ENCODE assay signal across 1 cellular context in the genomic region with DNA sequence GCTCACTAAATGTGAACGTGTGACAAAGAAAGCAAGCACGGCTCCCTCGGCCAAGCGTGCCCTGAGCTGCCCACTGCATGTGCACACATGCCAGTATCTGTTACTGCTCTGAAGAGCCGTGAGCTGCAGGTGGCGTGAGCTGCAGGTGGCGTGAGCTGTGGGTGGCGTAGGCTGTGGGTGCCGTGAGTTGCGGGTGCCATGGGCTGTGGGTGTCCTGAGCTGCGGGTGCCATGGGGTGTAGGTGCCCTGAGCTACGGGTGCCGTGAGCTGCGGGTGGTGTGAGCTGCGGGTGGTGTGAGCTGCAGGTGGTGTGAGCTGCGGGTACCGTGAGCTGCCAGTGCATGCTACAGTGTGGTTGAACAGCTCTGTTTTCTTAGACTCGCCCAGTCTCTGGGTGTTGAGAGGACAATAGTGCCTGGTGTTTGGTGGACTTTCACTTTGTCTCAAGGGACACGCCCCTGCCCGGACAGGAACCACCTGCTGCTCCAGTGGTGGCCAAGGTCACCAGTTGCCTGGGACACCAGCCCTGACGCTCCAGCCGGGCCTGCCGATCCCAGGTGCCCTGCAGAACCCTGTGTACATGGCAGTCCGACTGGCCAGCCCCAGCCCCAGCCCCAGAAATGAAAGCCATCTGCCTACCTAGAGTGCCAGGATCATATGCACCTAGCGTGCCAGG.
TF ChIP-seq lines count a peak whose summit lies in the region.

No MANE protein-coding gene starts in this region.

TF ChIP-seq in HepG2, 621 proteins besides CTCF, POLR2A, EP300 and RAD21 (continued from another document and continues in another):
- TF ChIP-seq, protein P1, sequence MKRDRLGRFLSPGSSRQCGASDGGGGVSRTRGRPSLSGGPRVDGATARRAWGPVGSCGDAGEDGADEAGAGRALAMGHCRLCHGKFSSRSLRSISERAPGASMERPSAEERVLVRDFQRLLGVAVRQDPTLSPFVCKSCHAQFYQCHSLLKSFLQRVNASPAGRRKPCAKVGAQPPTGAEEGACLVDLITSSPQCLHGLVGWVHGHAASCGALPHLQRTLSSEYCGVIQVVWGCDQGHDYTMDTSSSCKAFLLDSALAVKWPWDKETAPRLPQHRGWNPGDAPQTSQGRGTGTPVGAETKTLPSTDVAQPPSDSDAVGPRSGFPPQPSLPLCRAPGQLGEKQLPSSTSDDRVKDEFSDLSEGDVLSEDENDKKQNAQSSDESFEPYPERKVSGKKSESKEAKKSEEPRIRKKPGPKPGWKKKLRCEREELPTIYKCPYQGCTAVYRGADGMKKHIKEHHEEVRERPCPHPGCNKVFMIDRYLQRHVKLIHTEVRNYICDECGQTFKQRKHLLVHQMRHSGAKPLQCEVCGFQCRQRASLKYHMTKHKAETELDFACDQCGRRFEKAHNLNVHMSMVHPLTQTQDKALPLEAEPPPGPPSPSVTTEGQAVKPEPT (CRISPR knock-in tag; IDR thresholded peaks at IDR 0.05; ENCODE audit: low read depth) = no peak
- TF ChIP-seq, protein P2, sequence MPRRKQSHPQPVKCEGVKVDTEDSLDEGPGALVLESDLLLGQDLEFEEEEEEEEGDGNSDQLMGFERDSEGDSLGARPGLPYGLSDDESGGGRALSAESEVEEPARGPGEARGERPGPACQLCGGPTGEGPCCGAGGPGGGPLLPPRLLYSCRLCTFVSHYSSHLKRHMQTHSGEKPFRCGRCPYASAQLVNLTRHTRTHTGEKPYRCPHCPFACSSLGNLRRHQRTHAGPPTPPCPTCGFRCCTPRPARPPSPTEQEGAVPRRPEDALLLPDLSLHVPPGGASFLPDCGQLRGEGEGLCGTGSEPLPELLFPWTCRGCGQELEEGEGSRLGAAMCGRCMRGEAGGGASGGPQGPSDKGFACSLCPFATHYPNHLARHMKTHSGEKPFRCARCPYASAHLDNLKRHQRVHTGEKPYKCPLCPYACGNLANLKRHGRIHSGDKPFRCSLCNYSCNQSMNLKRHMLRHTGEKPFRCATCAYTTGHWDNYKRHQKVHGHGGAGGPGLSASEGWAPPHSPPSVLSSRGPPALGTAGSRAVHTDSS (CRISPR knock-in tag; conservative IDR thresholded peaks at IDR 0.05) = no peak
- TF ChIP-seq GFI1 (CRISPR knock-in tag; IDR thresholded peaks at IDR 0.05; ENCODE audit: borderline replicate concordance) = no peak
- TF ChIP-seq FOXK2 (IDR thresholded peaks at IDR 0.05) = no peak
- TF ChIP-seq HOXA5 (CRISPR knock-in tag; IDR thresholded peaks at IDR 0.05) = no peak
- TF ChIP-seq ZNF773 (CRISPR knock-in tag; IDR thresholded peaks at IDR 0.05; ENCODE audit: borderline replicate concordance) = no peak
- TF ChIP-seq ATF1 (CRISPR knock-in tag; IDR thresholded peaks at IDR 0.05) = no peak
- no peak for TF ChIP-seq ZNF441 (CRISPR knock-in tag; IDR thresholded peaks at IDR 0.05; ENCODE audit: borderline replicate concordance)
- TF ChIP-seq FOSL1 (CRISPR knock-in tag; IDR thresholded peaks at IDR 0.05; ENCODE audit: borderline replicate concordance) = no peak
- 0 out of 2 replicates have a peak, but pooled peaks have one; percentile 7 for TF ChIP-seq ZNF251 (CRISPR knock-in tag; IDR thresholded peaks at IDR 0.05)
- no peak for TF ChIP-seq ZNF121 (CRISPR knock-in tag; IDR thresholded peaks at IDR 0.05)
- TF ChIP-seq ZC3H13 (CRISPR knock-in tag; IDR thresholded peaks at IDR 0.05) = no peak
- no peak for TF ChIP-seq MBNL3 (CRISPR knock-in tag; conservative IDR thresholded peaks at IDR 0.05)
- TF ChIP-seq ZNF33A (CRISPR knock-in tag; IDR thresholded peaks at IDR 0.05; ENCODE audit: borderline replicate concordance) = no peak
- peak; percentile 46; the same call in 1 of the 2 replicates for TF ChIP-seq HNF4A (CRISPR knock-in tag; IDR thresholded peaks at IDR 0.05)
- TF ChIP-seq, protein P3, sequence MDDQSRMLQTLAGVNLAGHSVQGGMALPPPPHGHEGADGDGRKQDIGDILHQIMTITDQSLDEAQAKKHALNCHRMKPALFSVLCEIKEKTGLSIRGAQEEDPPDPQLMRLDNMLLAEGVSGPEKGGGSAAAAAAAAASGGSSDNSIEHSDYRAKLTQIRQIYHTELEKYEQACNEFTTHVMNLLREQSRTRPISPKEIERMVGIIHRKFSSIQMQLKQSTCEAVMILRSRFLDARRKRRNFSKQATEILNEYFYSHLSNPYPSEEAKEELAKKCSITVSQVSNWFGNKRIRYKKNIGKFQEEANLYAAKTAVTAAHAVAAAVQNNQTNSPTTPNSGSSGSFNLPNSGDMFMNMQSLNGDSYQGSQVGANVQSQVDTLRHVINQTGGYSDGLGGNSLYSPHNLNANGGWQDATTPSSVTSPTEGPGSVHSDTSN (CRISPR knock-in tag; IDR thresholded peaks at IDR 0.05; ENCODE audit: borderline replicate concordance) = no peak
- TF ChIP-seq KLF6 (CRISPR knock-in tag; IDR thresholded peaks at IDR 0.05) = no peak
- TF ChIP-seq, protein P4, sequence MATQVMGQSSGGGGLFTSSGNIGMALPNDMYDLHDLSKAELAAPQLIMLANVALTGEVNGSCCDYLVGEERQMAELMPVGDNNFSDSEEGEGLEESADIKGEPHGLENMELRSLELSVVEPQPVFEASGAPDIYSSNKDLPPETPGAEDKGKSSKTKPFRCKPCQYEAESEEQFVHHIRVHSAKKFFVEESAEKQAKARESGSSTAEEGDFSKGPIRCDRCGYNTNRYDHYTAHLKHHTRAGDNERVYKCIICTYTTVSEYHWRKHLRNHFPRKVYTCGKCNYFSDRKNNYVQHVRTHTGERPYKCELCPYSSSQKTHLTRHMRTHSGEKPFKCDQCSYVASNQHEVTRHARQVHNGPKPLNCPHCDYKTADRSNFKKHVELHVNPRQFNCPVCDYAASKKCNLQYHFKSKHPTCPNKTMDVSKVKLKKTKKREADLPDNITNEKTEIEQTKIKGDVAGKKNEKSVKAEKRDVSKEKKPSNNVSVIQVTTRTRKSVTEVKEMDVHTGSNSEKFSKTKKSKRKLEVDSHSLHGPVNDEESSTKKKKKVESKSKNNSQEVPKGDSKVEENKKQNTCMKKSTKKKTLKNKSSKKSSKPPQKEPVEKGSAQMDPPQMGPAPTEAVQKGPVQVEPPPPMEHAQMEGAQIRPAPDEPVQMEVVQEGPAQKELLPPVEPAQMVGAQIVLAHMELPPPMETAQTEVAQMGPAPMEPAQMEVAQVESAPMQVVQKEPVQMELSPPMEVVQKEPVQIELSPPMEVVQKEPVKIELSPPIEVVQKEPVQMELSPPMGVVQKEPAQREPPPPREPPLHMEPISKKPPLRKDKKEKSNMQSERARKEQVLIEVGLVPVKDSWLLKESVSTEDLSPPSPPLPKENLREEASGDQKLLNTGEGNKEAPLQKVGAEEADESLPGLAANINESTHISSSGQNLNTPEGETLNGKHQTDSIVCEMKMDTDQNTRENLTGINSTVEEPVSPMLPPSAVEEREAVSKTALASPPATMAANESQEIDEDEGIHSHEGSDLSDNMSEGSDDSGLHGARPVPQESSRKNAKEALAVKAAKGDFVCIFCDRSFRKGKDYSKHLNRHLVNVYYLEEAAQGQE (IDR thresholded peaks at IDR 0.05; ENCODE audit: borderline replicate concordance in 1 of 2, low read depth in 1 of 2, low read length in 2 of 2) = no peak
- TF ChIP-seq, protein P5, sequence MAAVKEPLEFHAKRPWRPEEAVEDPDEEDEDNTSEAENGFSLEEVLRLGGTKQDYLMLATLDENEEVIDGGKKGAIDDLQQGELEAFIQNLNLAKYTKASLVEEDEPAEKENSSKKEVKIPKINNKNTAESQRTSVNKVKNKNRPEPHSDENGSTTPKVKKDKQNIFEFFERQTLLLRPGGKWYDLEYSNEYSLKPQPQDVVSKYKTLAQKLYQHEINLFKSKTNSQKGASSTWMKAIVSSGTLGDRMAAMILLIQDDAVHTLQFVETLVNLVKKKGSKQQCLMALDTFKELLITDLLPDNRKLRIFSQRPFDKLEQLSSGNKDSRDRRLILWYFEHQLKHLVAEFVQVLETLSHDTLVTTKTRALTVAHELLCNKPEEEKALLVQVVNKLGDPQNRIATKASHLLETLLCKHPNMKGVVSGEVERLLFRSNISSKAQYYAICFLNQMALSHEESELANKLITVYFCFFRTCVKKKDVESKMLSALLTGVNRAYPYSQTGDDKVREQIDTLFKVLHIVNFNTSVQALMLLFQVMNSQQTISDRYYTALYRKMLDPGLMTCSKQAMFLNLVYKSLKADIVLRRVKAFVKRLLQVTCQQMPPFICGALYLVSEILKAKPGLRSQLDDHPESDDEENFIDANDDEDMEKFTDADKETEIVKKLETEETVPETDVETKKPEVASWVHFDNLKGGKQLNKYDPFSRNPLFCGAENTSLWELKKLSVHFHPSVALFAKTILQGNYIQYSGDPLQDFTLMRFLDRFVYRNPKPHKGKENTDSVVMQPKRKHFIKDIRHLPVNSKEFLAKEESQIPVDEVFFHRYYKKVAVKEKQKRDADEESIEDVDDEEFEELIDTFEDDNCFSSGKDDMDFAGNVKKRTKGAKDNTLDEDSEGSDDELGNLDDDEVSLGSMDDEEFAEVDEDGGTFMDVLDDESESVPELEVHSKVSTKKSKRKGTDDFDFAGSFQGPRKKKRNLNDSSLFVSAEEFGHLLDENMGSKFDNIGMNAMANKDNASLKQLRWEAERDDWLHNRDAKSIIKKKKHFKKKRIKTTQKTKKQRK (IDR thresholded peaks at IDR 0.05; ENCODE audit: low read length) = no peak
- TF ChIP-seq, protein P6, sequence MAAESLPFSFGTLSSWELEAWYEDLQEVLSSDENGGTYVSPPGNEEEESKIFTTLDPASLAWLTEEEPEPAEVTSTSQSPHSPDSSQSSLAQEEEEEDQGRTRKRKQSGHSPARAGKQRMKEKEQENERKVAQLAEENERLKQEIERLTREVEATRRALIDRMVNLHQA (CRISPR knock-in tag; IDR thresholded peaks at IDR 0.05) = no peak
- TF ChIP-seq, protein P7, sequence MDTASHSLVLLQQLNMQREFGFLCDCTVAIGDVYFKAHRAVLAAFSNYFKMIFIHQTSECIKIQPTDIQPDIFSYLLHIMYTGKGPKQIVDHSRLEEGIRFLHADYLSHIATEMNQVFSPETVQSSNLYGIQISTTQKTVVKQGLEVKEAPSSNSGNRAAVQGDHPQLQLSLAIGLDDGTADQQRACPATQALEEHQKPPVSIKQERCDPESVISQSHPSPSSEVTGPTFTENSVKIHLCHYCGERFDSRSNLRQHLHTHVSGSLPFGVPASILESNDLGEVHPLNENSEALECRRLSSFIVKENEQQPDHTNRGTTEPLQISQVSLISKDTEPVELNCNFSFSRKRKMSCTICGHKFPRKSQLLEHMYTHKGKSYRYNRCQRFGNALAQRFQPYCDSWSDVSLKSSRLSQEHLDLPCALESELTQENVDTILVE (CRISPR knock-in tag; IDR thresholded peaks at IDR 0.05) = no peak
- TF ChIP-seq, protein P8, sequence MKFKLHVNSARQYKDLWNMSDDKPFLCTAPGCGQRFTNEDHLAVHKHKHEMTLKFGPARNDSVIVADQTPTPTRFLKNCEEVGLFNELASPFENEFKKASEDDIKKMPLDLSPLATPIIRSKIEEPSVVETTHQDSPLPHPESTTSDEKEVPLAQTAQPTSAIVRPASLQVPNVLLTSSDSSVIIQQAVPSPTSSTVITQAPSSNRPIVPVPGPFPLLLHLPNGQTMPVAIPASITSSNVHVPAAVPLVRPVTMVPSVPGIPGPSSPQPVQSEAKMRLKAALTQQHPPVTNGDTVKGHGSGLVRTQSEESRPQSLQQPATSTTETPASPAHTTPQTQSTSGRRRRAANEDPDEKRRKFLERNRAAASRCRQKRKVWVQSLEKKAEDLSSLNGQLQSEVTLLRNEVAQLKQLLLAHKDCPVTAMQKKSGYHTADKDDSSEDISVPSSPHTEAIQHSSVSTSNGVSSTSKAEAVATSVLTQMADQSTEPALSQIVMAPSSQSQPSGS (CRISPR knock-in tag; IDR thresholded peaks at IDR 0.05) = no peak
- no peak for TF ChIP-seq HDAC6 (IDR thresholded peaks at IDR 0.05; ENCODE audit: low read depth, low read length)
- no peak for TF ChIP-seq TCF12 (IDR thresholded peaks at IDR 0.05)
- TF ChIP-seq TCF12 (CRISPR knock-in tag; IDR thresholded peaks at IDR 0.05) = no peak
- no peak for TF ChIP-seq ZNF274 (CRISPR knock-in tag; IDR thresholded peaks at IDR 0.05)
- TF ChIP-seq FLYWCH1 (CRISPR knock-in tag; IDR thresholded peaks at IDR 0.05) = no peak
- no peak for TF ChIP-seq SUZ12 (IDR thresholded peaks at IDR 0.05; ENCODE audit: low read depth, low read length)
- TF ChIP-seq, protein P9, sequence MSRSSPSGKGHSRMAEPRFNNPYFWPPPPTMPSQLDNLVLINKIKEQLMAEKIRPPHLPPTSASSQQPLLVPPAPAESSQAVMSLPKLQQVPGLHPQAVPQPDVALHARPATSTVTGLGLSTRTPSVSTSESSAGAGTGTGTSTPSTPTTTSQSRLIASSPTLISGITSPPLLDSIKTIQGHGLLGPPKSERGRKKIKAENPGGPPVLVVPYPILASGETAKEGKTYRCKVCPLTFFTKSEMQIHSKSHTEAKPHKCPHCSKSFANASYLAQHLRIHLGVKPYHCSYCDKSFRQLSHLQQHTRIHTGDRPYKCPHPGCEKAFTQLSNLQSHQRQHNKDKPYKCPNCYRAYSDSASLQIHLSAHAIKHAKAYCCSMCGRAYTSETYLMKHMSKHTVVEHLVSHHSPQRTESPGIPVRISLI (CRISPR knock-in tag; IDR thresholded peaks at IDR 0.05; ENCODE audit: borderline replicate concordance) = no peak
- no peak for TF ChIP-seq DNMT1 (CRISPR knock-in tag; IDR thresholded peaks at IDR 0.05)
- TF ChIP-seq, protein P10, sequence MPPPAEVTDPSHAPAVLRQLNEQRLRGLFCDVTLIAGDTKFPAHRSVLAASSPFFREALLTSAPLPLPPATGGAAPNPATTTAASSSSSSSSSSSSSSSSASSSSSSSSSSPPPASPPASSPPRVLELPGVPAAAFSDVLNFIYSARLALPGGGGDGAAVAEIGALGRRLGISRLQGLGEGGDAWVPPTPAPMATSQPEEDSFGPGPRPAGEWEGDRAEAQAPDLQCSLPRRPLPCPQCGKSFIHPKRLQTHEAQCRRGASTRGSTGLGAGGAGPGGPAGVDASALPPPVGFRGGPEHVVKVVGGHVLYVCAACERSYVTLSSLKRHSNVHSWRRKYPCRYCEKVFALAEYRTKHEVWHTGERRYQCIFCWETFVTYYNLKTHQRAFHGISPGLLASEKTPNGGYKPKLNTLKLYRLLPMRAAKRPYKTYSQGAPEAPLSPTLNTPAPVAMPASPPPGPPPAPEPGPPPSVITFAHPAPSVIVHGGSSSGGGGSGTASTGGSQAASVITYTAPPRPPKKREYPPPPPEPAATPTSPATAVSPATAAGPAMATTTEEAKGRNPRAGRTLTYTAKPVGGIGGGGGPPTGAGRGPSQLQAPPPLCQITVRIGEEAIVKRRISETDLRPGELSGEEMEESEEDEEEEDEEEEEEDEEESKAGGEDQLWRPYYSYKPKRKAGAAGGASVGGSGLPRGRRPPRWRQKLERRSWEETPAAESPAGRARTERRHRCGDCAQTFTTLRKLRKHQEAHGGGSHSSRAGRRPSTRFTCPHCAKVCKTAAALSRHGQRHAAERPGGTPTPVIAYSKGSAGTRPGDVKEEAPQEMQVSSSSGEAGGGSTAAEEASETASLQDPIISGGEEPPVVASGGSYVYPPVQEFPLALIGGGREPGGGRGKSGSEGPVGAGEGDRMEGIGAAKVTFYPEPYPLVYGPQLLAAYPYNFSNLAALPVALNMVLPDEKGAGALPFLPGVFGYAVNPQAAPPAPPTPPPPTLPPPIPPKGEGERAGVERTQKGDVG (CRISPR knock-in tag; IDR thresholded peaks at IDR 0.05; ENCODE audit: borderline replicate concordance) = no peak
- TF ChIP-seq ZNF331 (CRISPR knock-in tag; IDR thresholded peaks at IDR 0.05) = 0 out of 2 replicates have a peak, but pooled peaks have one; percentile 54
- TF ChIP-seq MATR3 (CRISPR knock-in tag; IDR thresholded peaks at IDR 0.05) = no peak
- no peak for TF ChIP-seq MED13 (CRISPR knock-in tag; IDR thresholded peaks at IDR 0.05)
- TF ChIP-seq ZNF556 (CRISPR knock-in tag; IDR thresholded peaks at IDR 0.05; ENCODE audit: borderline replicate concordance) = peak; percentile 57; the same call in 1 of the 2 replicates
- TF ChIP-seq KDM1A (CRISPR knock-in tag; IDR thresholded peaks at IDR 0.05) = no peak
- TF ChIP-seq SRF (IDR thresholded peaks at IDR 0.05; ENCODE audit: low read depth, low read length) = no peak
- TF ChIP-seq ZNF230 (CRISPR knock-in tag; IDR thresholded peaks at IDR 0.05) = no peak
- peak; percentile 44; the same call in 1 of the 2 replicates for TF ChIP-seq HDAC2 (CRISPR knock-in tag; IDR thresholded peaks at IDR 0.05)
- no peak for TF ChIP-seq ZNF776 (CRISPR knock-in tag; IDR thresholded peaks at IDR 0.05)
- TF ChIP-seq HNRNPH1 (optimal IDR thresholded peaks at IDR 0.05; ENCODE audit: low read depth, low read length) = no peak
- TF ChIP-seq TCF7 (IDR thresholded peaks at IDR 0.05; ENCODE audit: low read depth) = no peak
